10 cellular contexts compared by ENCODE assay signal in genomic region chr20:3117839-3118379, GRCh38. TPM values are rescaled to one million over a fixed set of nuclear protein-coding genes. Genes with fewer than 3 reads are reported as not detected.
A peak's percentile ranks its signal among the peaks of the same experiment; 100 is the strongest.
DNase-seq lines count a peak whose midpoint lies in the region; ATAC-seq and TF ChIP-seq lines count a peak whose summit lies in the region.
"Not testable (repeated sequence)": the region's sequence is repeated elsewhere in the genome, so short reads cannot be mapped to it uniquely, and the experiment has no call there.
"Had no signal": no experiment of that assay in that cellular context is flagged by ENCODE, and none has a peak within 500 bp of the region (broad histone marks: within the 10 kb centered on the region; RNA-seq: fewer than 3 reads in every experiment).

No MANE protein-coding gene starts in this region.

- H3K4me3 Mint-ChIP-seq in activated CD4-positive, alpha-beta T cell treated with anti-CD3 and anti-CD28 coated beads, Interleukin-2, amount 10 ng/mL, durations not matched to agents 24 days and 14 days; MCF 10A (ENCODE audit: unreplicated experiment); natural killer cell: not testable (repeated sequence)

- ATAC-seq in natural killer cell, result peak in 2 of 3 donors; percentile 52 to 69

- not testable (repeated sequence) for H3K27me3 ChIP-seq in cardiac muscle cell

- H3K9me3 Mint-ChIP-seq in activated CD4-positive, alpha-beta T cell treated with anti-CD3 and anti-CD28 coated beads, Interleukin-2, amount 10 ng/mL, durations not matched to agents 24 days and 14 days; MCF 10A (ENCODE audit: unreplicated experiment); natural killer cell: not testable (repeated sequence)

- H3K36me3 ChIP-seq in cardiac muscle cell, result not testable (repeated sequence)

- CTCF ChIA-PET in MCF 10A (lab: Yijun Ruan, JAX), result interaction anchor here (0.6 to 6.5 kb wide), 32 partner anchors 9 to 1297 kb away, joined by 3 to 105 read pairs (median 4); no protein-coding TSS in a partner anchor

- DNase-seq in C1 segment of cervical spinal cord (lab: John Stamatoyannopoulos, UW), result peak in 10 of 14 donors; percentile 2 to 64 (median 14)
- peak; percentile 41 for DNase-seq in GOT3 (lab: John Stamatoyannopoulos, UW)
- DNase-seq in NCI-H510A treated with DMSO at 0.1 percent for 48 hours (lab: John Stamatoyannopoulos, UW), result peak; percentile 34
- DNase-seq in activated CD4-positive, alpha-beta T cell treated with anti-CD3 and anti-CD28 coated beads, Interleukin-2, amount 10 ng/mL, durations not matched to agents 24 days and 14 days, result peak; percentile 85
- peak; percentile 78 for DNase-seq in MCF 10A (ENCODE audit: unreplicated experiment)
- peak; percentile 55 to 88 for DNase-seq in cardiac muscle cell (ENCODE audit: low read depth in 1 of 2, low spot score in 1 of 2)
- DNase-seq in natural killer cell, result not testable (repeated sequence)
- peak; percentile 26 for DNase-seq in stimulated activated CD8-positive, alpha-beta memory T cell treated with anti-CD3 and anti-CD28 coated beads, Interleukin-12 subunit alpha, Interleukin-12 subunit beta, amount 100 ng/mL, for 1 hour (ENCODE audit: low read depth)

- H3K9me3 ChIP-seq in cardiac muscle cell (ENCODE audit: low read depth), result not testable (repeated sequence)

- H3K27ac Mint-ChIP-seq in activated CD4-positive, alpha-beta T cell treated with anti-CD3 and anti-CD28 coated beads, Interleukin-2, amount 10 ng/mL, durations not matched to agents 24 days and 14 days; natural killer cell: not testable (repeated sequence)
- H3K27ac Mint-ChIP-seq in MCF 10A (ENCODE audit: low read depth, unreplicated experiment), result peak overlapping the region; percentile 12

- peaks cover 37% of the 10 kb centered on the region for H3K36me3 Mint-ChIP-seq in activated CD4-positive, alpha-beta T cell treated with anti-CD3 and anti-CD28 coated beads, Interleukin-2, amount 10 ng/mL, durations not matched to agents 24 days and 14 days (ENCODE audit: low read depth)
- H3K36me3 Mint-ChIP-seq in MCF 10A (ENCODE audit: insufficient read depth, unreplicated experiment), result peaks cover 39% of the 10 kb centered on the region
- not testable (repeated sequence) for H3K36me3 Mint-ChIP-seq in natural killer cell

- H3K4me1 Mint-ChIP-seq in activated CD4-positive, alpha-beta T cell treated with anti-CD3 and anti-CD28 coated beads, Interleukin-2, amount 10 ng/mL, durations not matched to agents 24 days and 14 days, result peaks cover 29% of the 10 kb centered on the region
- not testable (repeated sequence) for H3K4me1 Mint-ChIP-seq in MCF 10A (ENCODE audit: insufficient read depth, unreplicated experiment)
- peaks cover 4 to 19% of the 10 kb centered on the region in 2 donors for H3K4me1 Mint-ChIP-seq in natural killer cell

- BruUV-seq in MCF 10A (replicated peaks; lab: Mats Ljungman, UMichigan), result not testable (repeated sequence)

- not testable (repeated sequence) for H3K27ac ChIP-seq in cardiac muscle cell

- POLR2A ChIA-PET in MCF 10A (lab: Yijun Ruan, JAX), result interaction anchor here (0.9 to 1.2 kb wide), 8 partner anchors 11 to 194 kb away, joined by 3 to 5 read pairs (median 3); no protein-coding TSS in a partner anchor

- peak; percentile 70 for TF ChIP-seq CTCF in MCF 10A (IDR thresholded peaks at IDR 0.05; ENCODE audit: unreplicated experiment)
- peak; percentile 73 for TF ChIP-seq CTCF in cardiac muscle cell (IDR thresholded peaks at IDR 0.05; ENCODE audit: low read depth, low read length)
- TF ChIP-seq CTCF in natural killer cell (IDR thresholded peaks at IDR 0.05), result not testable (repeated sequence)

- H3K27me3 Mint-ChIP-seq in activated CD4-positive, alpha-beta T cell treated with anti-CD3 and anti-CD28 coated beads, Interleukin-2, amount 10 ng/mL, durations not matched to agents 24 days and 14 days; MCF 10A (ENCODE audit: insufficient read depth, unreplicated experiment); natural killer cell (ENCODE audit: low read depth in 2 of 2): not testable (repeated sequence)

- intact Hi-C loops in activated CD4-positive, alpha-beta T cell treated with anti-CD3 and anti-CD28 coated beads, Interleukin-2, amount 10 ng/mL, durations not matched to agents 24 days and 14 days (cut with micrococcal nuclease), result loop anchor here (1.0 to 5.0 kb wide), 2 partner anchors 36 to 198 kb away; partner anchors contain the start of gene AVP
- intact Hi-C loops in MCF 10A (cut with micrococcal nuclease), result loop anchor here (2.0 to 5.0 kb wide), 2 partner anchors 57 to 199 kb away; no protein-coding TSS in a partner anchor
- intact Hi-C loops in natural killer cell (cut with micrococcal nuclease), result not testable (repeated sequence)

- not testable (repeated sequence) for H3K4me1 ChIP-seq in cardiac muscle cell (ENCODE audit: low read depth)

- not testable (repeated sequence) for H3K4me3 ChIP-seq in cardiac muscle cell

RNA-seq across cellular contexts. Expression of gene AVP, which starts 33.4 kb away (rescaled TPM):
- not detected in 2 replicates for total RNA-seq in activated CD4-positive, alpha-beta T cell treated with anti-CD3 and anti-CD28 coated beads, Interleukin-2, amount 10 ng/mL, durations not matched to agents 24 days and 14 days
- total RNA-seq in MCF 10A (2022) (not detected in 2 replicates), cardiac muscle cell (not detected in 2 replicates), natural killer cell (not detected)
- polyA plus RNA-seq in cardiac muscle cell, result not detected in 2 replicates
- total RNA-seq: temporal lobe had no signal
- polyA plus RNA-seq: keratinocyte had no signal

RNA-seq across cellular contexts. Expression of gene FASTKD5, which starts 41.8 kb away (rescaled TPM):
- total RNA-seq in activated CD4-positive, alpha-beta T cell treated with anti-CD3 and anti-CD28 coated beads, Interleukin-2, amount 10 ng/mL, durations not matched to agents 24 days and 14 days, result 24.8 and 26.0 TPM in 2 replicates
- 15.0 and 18.2 TPM in 2 replicates for total RNA-seq in MCF 10A (2022)
- total RNA-seq in cardiac muscle cell, result 9.5 and 14.6 TPM in 2 replicates
- polyA plus RNA-seq in cardiac muscle cell, result 12.3 and 21.4 TPM in 2 replicates
- 10 to 100 TPM; 35.3 to 40.4 (median 37.1) TPM for total RNA-seq in natural killer cell

RNA-seq across cellular contexts. Expression of gene UBOX5, which starts 41.8 kb away (rescaled TPM):
- total RNA-seq in activated CD4-positive, alpha-beta T cell treated with anti-CD3 and anti-CD28 coated beads, Interleukin-2, amount 10 ng/mL, durations not matched to agents 24 days and 14 days, result 6.7 and 7.2 TPM in 2 replicates
- total RNA-seq in MCF 10A (2022), result 5.0 and 5.9 TPM in 2 replicates
- 7.7 and 11.0 TPM in 2 replicates for total RNA-seq in cardiac muscle cell
- polyA plus RNA-seq in cardiac muscle cell, result 8.0 and 12.1 TPM in 2 replicates
- 10 to 100 TPM in 2 of 3 donors, 1 to 10 TPM in 1; 8.8 to 11.1 (median 10.1) TPM for total RNA-seq in natural killer cell

RNA-seq across cellular contexts. Expression of gene OXT, which starts 46.5 kb away (rescaled TPM):
- 0.73 TPM in 1 of 2 replicates, not detected in the other for total RNA-seq in activated CD4-positive, alpha-beta T cell treated with anti-CD3 and anti-CD28 coated beads, Interleukin-2, amount 10 ng/mL, durations not matched to agents 24 days and 14 days
- total RNA-seq in MCF 10A (2022), result not detected in 2 replicates
- total RNA-seq in cardiac muscle cell, result not detected in 2 replicates
- not detected in 2 replicates for polyA plus RNA-seq in cardiac muscle cell
- total RNA-seq in natural killer cell, result not detected
- total RNA-seq: temporal lobe had no signal
- polyA plus RNA-seq: keratinocyte had no signal

RNA-seq across cellular contexts. Expression of gene LZTS3, which starts 55.4 kb away (rescaled TPM):
- 0.54 and 0.69 TPM in 2 replicates for total RNA-seq in activated CD4-positive, alpha-beta T cell treated with anti-CD3 and anti-CD28 coated beads, Interleukin-2, amount 10 ng/mL, durations not matched to agents 24 days and 14 days
- total RNA-seq in MCF 10A (2022), result 5.3 and 8.5 TPM in 2 replicates
- total RNA-seq in cardiac muscle cell, result 20.5 and 30.9 TPM in 2 replicates
- 14.5 and 15.7 TPM in 2 replicates for polyA plus RNA-seq in cardiac muscle cell
- 1 to 10 TPM; 3.1 to 4.6 (median 3.3) TPM for total RNA-seq in natural killer cell
